Comparison of ENCODE assay signal across 8 cellular contexts in the genomic region with DNA sequence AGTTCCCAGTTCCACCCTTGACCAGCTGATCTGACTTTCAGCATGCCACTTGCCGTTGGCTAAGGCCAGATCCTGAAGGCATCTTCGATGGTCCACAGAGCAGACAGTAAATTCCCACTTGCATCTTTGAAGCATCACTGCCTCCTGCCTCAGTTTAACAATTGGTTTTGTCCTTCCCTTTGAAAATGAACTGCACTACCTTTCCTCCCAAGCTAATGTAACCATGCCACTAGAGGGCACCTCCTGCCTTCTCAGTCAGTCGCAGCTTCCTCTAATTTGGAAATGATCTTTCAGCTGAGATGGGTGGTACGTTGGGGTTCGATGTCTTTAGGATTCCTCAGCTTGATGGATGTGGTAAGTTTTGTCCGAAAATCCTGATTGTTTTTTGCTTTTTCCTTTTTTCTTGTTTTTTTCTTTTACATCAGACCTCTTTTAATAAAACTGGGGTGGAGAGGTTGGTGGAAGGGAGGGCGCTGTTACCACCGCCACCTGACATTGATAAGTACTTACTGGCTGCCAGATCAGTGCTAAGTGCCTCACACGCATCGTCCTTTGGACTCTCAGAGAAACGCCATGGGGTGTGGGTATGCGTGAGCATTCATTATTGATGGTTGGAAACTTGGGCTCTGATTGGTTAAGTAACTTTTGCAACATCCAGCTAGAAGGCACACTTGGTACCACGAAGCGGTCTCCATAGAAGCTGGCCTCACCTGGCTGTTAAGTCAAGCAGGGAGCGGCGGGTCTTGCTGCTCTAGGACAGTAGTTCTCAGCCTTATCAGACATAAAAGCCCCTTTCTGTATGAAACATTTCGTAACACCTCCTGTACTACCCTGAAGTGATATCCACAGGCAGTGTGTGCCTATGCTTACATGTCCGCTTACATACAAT. TPM values are rescaled to one million over a fixed set of nuclear protein-coding genes. Genes with fewer than 3 reads are reported as not detected.
DNase-seq lines count a peak whose midpoint lies in the region; ATAC-seq and TF ChIP-seq lines count a peak whose summit lies in the region.

No MANE protein-coding gene starts in this region.

- WGBS in neuronal stem cell (ENCODE audit: extremely low coverage in 2 of 2, insufficient read length in 2 of 2, insufficient replicate concordance in 1 of 2), 2 donors: no CpG with 5 or more reads among the region's 18 CpGs

- peak overlapping the region; percentile 8 for H3K18ac ChIP-seq in neuronal stem cell (ENCODE audit: low read length)

- peak overlapping the region; percentile 73 for H3K9ac ChIP-seq in neuronal stem cell (ENCODE audit: low read depth, low read length, poor library complexity)

- H3K9me3 ChIP-seq in neuronal stem cell (replicated peaks in 1 of 2; ENCODE audit: control insufficient read depth in 2 of 2, insufficient read depth in 1 of 2, low read depth in 1 of 2, low read length in 2 of 2) (no peaks in the 10 kb centered on the region), thoracic aorta (no peaks in the 10 kb centered on the region)

- H3K27ac ChIP-seq in foreskin keratinocyte: no peak overlapping the region
- no peak overlapping the region for H3K27ac ChIP-seq in neuronal stem cell (replicated peaks; ENCODE audit: low read length)
- no peak overlapping the region for H3K27ac ChIP-seq in thoracic aorta

- TF ChIP-seq CTCF in foreskin keratinocyte (conservative IDR thresholded peaks at IDR 0.05) (peak; percentile 82), thoracic aorta (IDR thresholded peaks at IDR 0.05) (peak; percentile 37)

- H3K4me3 ChIP-seq in neuronal stem cell (ENCODE audit: low read length in 2 of 2) (peak overlapping the region in 1 of 2 donors; percentile 55), thoracic aorta (peak overlapping the region; percentile 82)

- no peak overlapping the region for H2BK12ac ChIP-seq in neuronal stem cell (ENCODE audit: low read length)

- H2BK120ac ChIP-seq in neuronal stem cell (ENCODE audit: low read depth, low read length): no peak overlapping the region

- no peak overlapping the region for H2BK15ac ChIP-seq in neuronal stem cell (ENCODE audit: low read length)

- H2AK5ac ChIP-seq in neuronal stem cell (ENCODE audit: low read depth, low read length): no peak overlapping the region

- peak; percentile 27 for ATAC-seq in GM21619 (IDR thresholded peaks at IDR 0.05; ENCODE audit: unreplicated experiment)
- peak; percentile 56 for ATAC-seq in foreskin keratinocyte
- ATAC-seq in thoracic aorta (ENCODE audit: insufficient number of reproducible peaks, low FRiP score, low read depth): peak; percentile 63

- peak; percentile 66 for DNase-seq in DMS79 treated with DMSO at 0.1 percent for 48 hours (lab: John Stamatoyannopoulos, UW)
- DNase-seq in RKO (ENCODE audit: low spot score): peak; percentile 79
- DNase-seq in activated effector memory CD4-positive, alpha-beta T cell treated with Interleukin-2 at 50 U/mL for 16 hours: peak; percentile 41
- peak; percentile 15 to 45 for DNase-seq in foreskin keratinocyte
- DNase-seq in neuronal stem cell (ENCODE audit: low spot score): peak; percentile 51
- no peak for DNase-seq in thoracic aorta (ENCODE audit: low spot score)

- no peak for TF ChIP-seq EP300 in Ishikawa (IDR thresholded peaks at IDR 0.05; ENCODE audit: borderline replicate concordance)

- H3K36me3 ChIP-seq in neuronal stem cell (replicated peaks in 1 of 2; ENCODE audit: control insufficient read depth in 2 of 2, insufficient read depth in 2 of 2, low read length in 2 of 2) (no peaks in the 10 kb centered on the region), thoracic aorta (no peaks in the 10 kb centered on the region)

- no peak overlapping the region for H3K14ac ChIP-seq in neuronal stem cell (ENCODE audit: low read length)

- no peaks in the 10 kb centered on the region for H3K79me1 ChIP-seq in neuronal stem cell (ENCODE audit: low read depth, low read length)

- H3K23ac ChIP-seq in neuronal stem cell (ENCODE audit: low read depth, low read length, poor library complexity): no peak overlapping the region

- H3K4me2 ChIP-seq in neuronal stem cell (ENCODE audit: insufficient read depth, low read length, poor library complexity, severe bottlenecking): peak overlapping the region; percentile 52

- no peak overlapping the region for H3K4ac ChIP-seq in neuronal stem cell (ENCODE audit: low read length)

- no peak overlapping the region for H4K8ac ChIP-seq in neuronal stem cell (ENCODE audit: low read depth, low read length)

- H3K27me3 ChIP-seq in foreskin keratinocyte (peaks cover 4% of the 10 kb centered on the region), neuronal stem cell (ENCODE audit: control insufficient read depth in 3 of 3, insufficient read depth in 3 of 3, low read depth in 1 of 3, low read length in 3 of 3) (peaks cover 0 to 5% (median 0%) of the 10 kb centered on the region in 3 experiments), thoracic aorta (replicated peaks; ENCODE audit: insufficient read depth) (no peaks in the 10 kb centered on the region)

- H3K4me1 ChIP-seq in foreskin keratinocyte (no peaks in the 10 kb centered on the region), neuronal stem cell (ENCODE audit: control insufficient read depth in 2 of 2, insufficient read depth in 1 of 2, low read depth in 1 of 2, low read length in 2 of 2) (peaks cover 14 to 15% of the 10 kb centered on the region in 2 donors), thoracic aorta (ENCODE audit: control insufficient read depth in 1 of 2, low read depth in 2 of 2) (peaks cover 4 to 5% of the 10 kb centered on the region in 2 donors)

- no peak overlapping the region for H2BK5ac ChIP-seq in neuronal stem cell (ENCODE audit: low read length)

- no peak overlapping the region for H4K91ac ChIP-seq in neuronal stem cell (ENCODE audit: low read depth, low read length, poor library complexity)

- peak; percentile 71 for TF ChIP-seq RAD21 in Ishikawa (IDR thresholded peaks at IDR 0.05; ENCODE audit: low read depth)

- peak overlapping the region; percentile 76 for H2AFZ ChIP-seq in neuronal stem cell (ENCODE audit: low read length)

TF ChIP-seq in Ishikawa, 13 proteins besides CTCF, POLR2A, EP300 and RAD21:
- TF ChIP-seq TCF12 (IDR thresholded peaks at IDR 0.05; ENCODE audit: low read depth): no peak
- no peak for TF ChIP-seq FOXM1 (IDR thresholded peaks at IDR 0.05; ENCODE audit: borderline replicate concordance, low read depth)
- TF ChIP-seq CREB1 (IDR thresholded peaks at IDR 0.05; ENCODE audit: low read depth): no peak

RNA-seq across cellular contexts. Expression of gene PTTG1, which starts 16.9 kb away (rescaled TPM):
- 183 and 204 TPM in 2 replicates for total RNA-seq in foreskin keratinocyte
- polyA plus RNA-seq in foreskin keratinocyte: 225 and 280 TPM in 2 replicates
- polyA plus RNA-seq in neuronal stem cell (2013, experiment 1 of 2): 707 TPM
- 711 TPM for polyA plus RNA-seq in neuronal stem cell (2013, experiment 2 of 2)
- total RNA-seq in thoracic aorta: 1 to 10 TPM in 1 of 2 donors, not detected in 1; 2.2 TPM

RNA-seq across cellular contexts. Expression of gene SLU7, which starts 19.7 kb away (rescaled TPM):
- total RNA-seq in foreskin keratinocyte: 33.9 and 36.7 TPM in 2 replicates
- 26.4 and 26.6 TPM in 2 replicates for polyA plus RNA-seq in foreskin keratinocyte
- 34.7 TPM for polyA plus RNA-seq in neuronal stem cell (2013, experiment 1 of 2)
- 36.7 TPM for polyA plus RNA-seq in neuronal stem cell (2013, experiment 2 of 2)
- 10 to 100 TPM; 62.8 to 63.5 TPM for total RNA-seq in thoracic aorta

RNA-seq across cellular contexts. Expression of gene FAM200C, which starts 38.7 kb away (rescaled TPM):
- total RNA-seq in foreskin keratinocyte (2.6 and 3.2 TPM in 2 replicates), thoracic aorta (1 to 10 TPM; 2.7 to 6.0 TPM)
- polyA plus RNA-seq in foreskin keratinocyte: 1.1 and 1.7 TPM in 2 replicates
- 8.7 TPM for polyA plus RNA-seq in neuronal stem cell (2013, experiment 1 of 2)
- 9.0 TPM for polyA plus RNA-seq in neuronal stem cell (2013, experiment 2 of 2)

Comparison
In these comparisons a context has a peak if more than half of its experiments do, and no peak if none do; other contexts are left out.
1. RNA of gene PTTG1, which starts 16.9 kb away (total RNA-seq): 183 to 204 TPM in foreskin keratinocyte; 2.2 TPM in thoracic aorta; every median in the first group is over 10 times any median in the second.
2. Peak in every context shown above with its lines, with median percentiles within 50 percentile points of each other: ATAC-seq.